Comparison of ENCODE assay signal across 8 cellular contexts in the genomic region with DNA sequence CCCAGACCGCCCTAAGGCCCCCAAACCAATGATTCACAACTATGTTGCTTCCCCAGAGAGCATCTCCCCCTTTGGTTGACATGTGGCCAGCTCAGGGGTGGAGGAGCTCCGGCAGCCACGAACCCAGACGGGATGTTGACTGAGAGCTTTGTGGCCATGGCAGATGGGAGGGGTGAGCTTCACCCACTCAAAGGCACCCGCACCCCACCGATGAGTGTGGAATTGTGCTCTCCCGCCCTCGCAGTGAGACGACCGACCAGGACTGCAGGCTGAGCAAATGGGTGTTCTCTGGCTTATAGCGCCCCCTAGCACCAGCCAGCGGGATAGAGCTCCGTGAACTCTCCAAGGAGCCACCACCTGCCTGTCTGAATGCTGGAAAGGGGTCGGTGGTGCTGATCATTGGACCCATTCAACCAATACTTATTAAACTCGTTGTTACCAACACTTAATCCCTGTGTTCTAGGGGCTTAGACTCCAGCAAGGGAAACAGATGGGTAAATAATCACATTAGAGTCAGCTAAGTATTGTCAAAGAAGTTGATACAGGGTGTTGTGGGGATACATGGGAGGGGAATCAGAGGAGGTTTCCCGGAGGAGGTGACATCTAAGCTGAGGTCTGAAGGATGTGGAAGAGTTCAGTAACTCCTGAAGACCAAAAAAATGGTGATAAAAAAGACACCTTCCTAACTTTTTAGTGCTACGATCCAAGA. TPM values are rescaled to one million over a fixed set of nuclear protein-coding genes. Genes with fewer than 3 reads are reported as not detected.
A peak's percentile ranks its signal among the peaks of the same experiment; 100 is the strongest.
DNase-seq lines count a peak whose midpoint lies in the region; ATAC-seq and TF ChIP-seq lines count a peak whose summit lies in the region.

No MANE protein-coding gene starts in this region.

- peak overlapping the region; percentile 65 for H3K4me2 ChIP-seq in osteoblast (ENCODE audit: insufficient read depth, low read length)

- H3K9me3 ChIP-seq in Panc1 (ENCODE audit: control insufficient read depth, insufficient read depth, low read depth, low read length) (no peaks in the 10 kb centered on the region), osteoblast (ENCODE audit: low read depth, low read length) (no peaks in the 10 kb centered on the region), tibial artery (no peaks in the 10 kb centered on the region)

- intact Hi-C loops in Panc1 (cut with micrococcal nuclease; ENCODE audit: unreplicated experiment) (loop anchor here (10.0 kb wide), 2 partner anchors 132 to 272 kb away; no protein-coding TSS in a partner anchor), tibial artery (cut with DNase I; ENCODE audit: low total_unique reads) (loop anchor here (1.0 to 5.0 kb wide), 2 partner anchors 135 to 269 kb away; no protein-coding TSS in a partner anchor)

- H3K4me3 ChIP-seq in Panc1 (ENCODE audit: low read depth in 2 of 2, low read length in 2 of 2) (no peak overlapping the region), foreskin fibroblast (ENCODE audit: low read depth in 1 of 2, low read length in 2 of 2) (no peak overlapping the region), osteoblast (ENCODE audit: insufficient read depth, low read length) (peak overlapping the region; percentile 18), tibial artery (no peak overlapping the region)

- no TSS peak for BruUV-seq in Panc1 (replicated peaks; lab: Mats Ljungman, UMichigan)

- DNase-seq in A172 (ENCODE audit: low spot score) (peak; percentile 41), GM20000 (ENCODE audit: low spot score) (peak; percentile 81), Panc1 (ENCODE audit: low read depth, low spot score) (peak; percentile 7), foreskin fibroblast (peak; percentile 69 to 90), osteoblast (ENCODE audit: insufficient read length, low spot score, missing footprints) (peak; percentile 95), tibial artery (peak; percentile 78 to 85), DMS79 (lab: John Stamatoyannopoulos, UW) (no peak)
- DNase-seq in activated T-helper 9 cell treated with anti-CD3 and anti-CD28 coated beads, Interleukin-2, amount 50 U/mL, for 16 hours (ENCODE audit: low read depth): peak; percentile 9

- CTCF ChIA-PET in Panc1 (lab: Charles Lee): interaction anchor here (0.5 to 1.1 kb wide), 2 partner anchors 137 to 276 kb away, joined by 4 to 5 read pairs; no protein-coding TSS in a partner anchor

- H3K79me2 ChIP-seq in osteoblast (ENCODE audit: insufficient read depth, low read length): peaks cover 9% of the 10 kb centered on the region

- peak; percentile 66; the same call in 1 of the 2 replicates for ATAC-seq in Panc1

- H3K36me3 ChIP-seq in Panc1 (ENCODE audit: control insufficient read depth, insufficient read depth, low read length) (no peaks in the 10 kb centered on the region), osteoblast (ENCODE audit: insufficient read depth, low read length) (no peaks in the 10 kb centered on the region), tibial artery (no peaks in the 10 kb centered on the region)

- H2AFZ ChIP-seq in osteoblast (ENCODE audit: low read length): peak overlapping the region; percentile 61

- in situ Hi-C loops in Panc1 (cut with HindIII; ENCODE audit: low pct_unique_long_range_greater_than_20kb, low sequenced_read_pairs): no loop called here

- H4K20me1 ChIP-seq in osteoblast (ENCODE audit: insufficient read depth, low read length): peaks cover 3% of the 10 kb centered on the region

- POLR2A ChIA-PET in Panc1 (lab: Charles Lee): no interaction called here

- H3K27ac ChIP-seq in Panc1 (ENCODE audit: low read length): no peak overlapping the region
- H3K27ac ChIP-seq in osteoblast (ENCODE audit: low read depth, low read length): peak overlapping the region; percentile 11
- H3K27ac ChIP-seq in tibial artery: no peak overlapping the region

- H3K4me1 ChIP-seq in Panc1 (ENCODE audit: control insufficient read depth, insufficient read depth, low read length) (no peaks in the 10 kb centered on the region), osteoblast (ENCODE audit: insufficient read depth, low read length) (peaks cover 44% of the 10 kb centered on the region), tibial artery (peaks cover 0 to 15% (median 11%) of the 10 kb centered on the region in 4 donors)

- no peaks in the 10 kb centered on the region; the same call in 1 of the 2 replicates for H3K27me3 ChIP-seq in Panc1 (ENCODE audit: control insufficient read depth, insufficient read depth, low read length)
- H3K27me3 ChIP-seq in osteoblast (ENCODE audit: insufficient read depth, low read length): no peaks in the 10 kb centered on the region
- H3K27me3 ChIP-seq in tibial artery: no peaks in the 10 kb centered on the region

- peak; percentile 69 for TF ChIP-seq CTCF in GM20000 (IDR thresholded peaks at IDR 0.05; ENCODE audit: extremely low read depth, missing control alignments)
- peak; percentile 79 for TF ChIP-seq CTCF in Panc1 (IDR thresholded peaks at IDR 0.05)
- peak; percentile 94 for TF ChIP-seq CTCF in foreskin fibroblast (IDR thresholded peaks at IDR 0.05; ENCODE audit: low read depth, low read length)
- TF ChIP-seq CTCF in osteoblast (IDR thresholded peaks at IDR 0.05; ENCODE audit: extremely low read depth, low read depth, low read length): peak; percentile 96
- TF ChIP-seq CTCF in tibial artery (IDR thresholded peaks at IDR 0.05): peak; percentile 83 to 93

RNA-seq across cellular contexts. Expression of gene TIMP3, which starts 4.5 kb away (rescaled TPM):
- 9.0 and 17.6 TPM in 2 replicates for total RNA-seq in A172 (2014; rRNA removed; shearing (Covaris generic))
- 0.67 TPM for total RNA-seq in Panc1 (2021; ENCODE audit: unreplicated experiment)
- polyA plus RNA-seq in Panc1 (2012; ENCODE audit: insufficient read length): 0.07 TPM
- total RNA-seq in osteoblast: 1,020 and 1,293 TPM in 2 replicates

Comparison
In these comparisons a context has a peak if more than half of its experiments do, and no peak if none do; other contexts are left out.
1. RNA of gene TIMP3, which starts 4.5 kb away (total RNA-seq): 1,020 to 1,293 TPM in osteoblast; 9.0 to 17.6 TPM in A172 and 0.67 TPM in Panc1 (single experiment); every median in the first group is over 10 times any median in the second.
2. Peak in every context shown above with its lines, with median percentiles within 50 percentile points of each other: CTCF ChIP-seq.